19 cellular contexts compared by ENCODE assay signal in genomic region chr16:85358704-85359146, GRCh38.
DNase-seq lines count a peak whose midpoint lies in the region; ATAC-seq and TF ChIP-seq lines count a peak whose summit lies in the region.
"Had no signal": no experiment of that assay in that cellular context is flagged by ENCODE, and none has a peak within 500 bp of the region (broad histone marks: within the 10 kb centered on the region; RNA-seq: fewer than 3 reads in every experiment).

No MANE protein-coding gene starts in this region.

- H3K79me1 ChIP-seq in neuronal stem cell (ENCODE audit: low read depth, low read length), result no peaks in the 10 kb centered on the region

- H3K4me3 ChIP-seq in CD8-positive, alpha-beta memory T cell (ENCODE audit: low read length), result no peak overlapping the region
- no peak overlapping the region for H3K4me3 ChIP-seq in hepatocyte
- no peak overlapping the region for H3K4me3 ChIP-seq in neuronal stem cell (ENCODE audit: low read length in 2 of 2)
- H3K4me3 ChIP-seq in coronary artery, result no peak overlapping the region
- H3K4me3 ChIP-seq: GM12878, GM23338 had no signal

- WGBS in hepatocyte (ENCODE audit: low lambda C conversion rate, missing lambda C conversion rate), result 78% methylated on average over 10 of the region's 10 CpGs
- no CpG with 5 or more reads among the region's 10 CpGs for WGBS in neuronal stem cell (ENCODE audit: extremely low coverage in 2 of 2, insufficient read length in 2 of 2, insufficient replicate concordance in 1 of 2), 2 donors

- H3K27me3 Mint-ChIP-seq in CD8-positive, alpha-beta memory T cell, result peaks cover 7 to 13% of the 10 kb centered on the region in 2 donors
- no peaks in the 10 kb centered on the region for H3K27me3 Mint-ChIP-seq in WTC11 (ENCODE audit: low read depth)

- H3K36me3 Mint-ChIP-seq in CD8-positive, alpha-beta memory T cell, result no peaks in the 10 kb centered on the region
- peaks cover 7% of the 10 kb centered on the region for H3K36me3 Mint-ChIP-seq in WTC11
- H3K36me3 Mint-ChIP-seq: CD4-positive, alpha-beta memory T cell had no signal

- H4K20me1 ChIP-seq in hepatocyte (ENCODE audit: insufficient read depth, poor library complexity, severe bottlenecking), result no peaks in the 10 kb centered on the region

- no peaks in the 10 kb centered on the region for H3K9me3 ChIP-seq in CD8-positive, alpha-beta memory T cell (ENCODE audit: low read length)
- H3K9me3 ChIP-seq in hepatocyte (ENCODE audit: low read depth), result no peaks in the 10 kb centered on the region
- H3K9me3 ChIP-seq in neuronal stem cell (replicated peaks in 1 of 2; ENCODE audit: control insufficient read depth in 2 of 2, insufficient read depth in 1 of 2, low read depth in 1 of 2, low read length in 2 of 2), result peaks cover 2 to 3% of the 10 kb centered on the region in 2 donors
- H3K9me3 ChIP-seq: BE2C had no signal

- H3K27ac ChIP-seq in CD8-positive, alpha-beta memory T cell (ENCODE audit: low read depth, low read length), result peak overlapping the region; percentile 51
- H3K27ac ChIP-seq in hepatocyte (peak overlapping the region; percentile 40), neuronal stem cell (replicated peaks; ENCODE audit: low read length) (no peak overlapping the region), coronary artery (peak overlapping the region in 1 of 2 donors; percentile 61)

- no peak overlapping the region for H3K4ac ChIP-seq in neuronal stem cell (ENCODE audit: low read length)

- no peak for DNase-seq in CD8-positive, alpha-beta memory T cell
- DNase-seq in WTC11 (ENCODE audit: low spot score) (no peak), hepatocyte (ENCODE audit: low spot score) (no peak), neuronal stem cell (ENCODE audit: low spot score) (no peak), coronary artery (ENCODE audit: low spot score) (no peak), NCI-H2029 (lab: John Stamatoyannopoulos, UW) (no peak), HUDEP-2 (lab: John Stamatoyannopoulos, UW; ENCODE audit: unreplicated experiment in 76 of 76) (no peak)
- DNase-seq in stimulated activated CD4-positive, alpha-beta T cell treated with anti-CD3 and anti-CD28 coated beads, Interleukin-4, amount 100 ng/mL, for 24 hours, result no peak
- DNase-seq: BE2C; CD4-positive, alpha-beta memory T cell; EL; KG1; NCI-H1694 treated with DMSO at 0.1 percent for 48 hours; NCI-H2107; NCI-H510A; NCI-H774 had no signal

- no peak for TF ChIP-seq CTCF in WTC11 (IDR thresholded peaks at IDR 0.05)
- no peak for TF ChIP-seq CTCF in hepatocyte (IDR thresholded peaks at IDR 0.05; ENCODE audit: poor library complexity)
- TF ChIP-seq CTCF in coronary artery (IDR thresholded peaks at IDR 0.05), result no peak

- H4K91ac ChIP-seq in neuronal stem cell (ENCODE audit: low read depth, low read length, poor library complexity), result no peak overlapping the region

- peaks cover 19% of the 10 kb centered on the region for H3K79me2 ChIP-seq in hepatocyte

- H3K4me2 ChIP-seq in hepatocyte, result no peak overlapping the region
- H3K4me2 ChIP-seq in neuronal stem cell (ENCODE audit: insufficient read depth, low read length, poor library complexity, severe bottlenecking), result no peak overlapping the region
- H3K4me2 ChIP-seq: GM23338 had no signal

- no peaks in the 10 kb centered on the region for H3K4me1 ChIP-seq in CD8-positive, alpha-beta memory T cell (ENCODE audit: insufficient read depth, low read length)
- peaks cover 60% of the 10 kb centered on the region for H3K4me1 ChIP-seq in hepatocyte (ENCODE audit: insufficient read depth)
- H3K4me1 ChIP-seq in neuronal stem cell (ENCODE audit: control insufficient read depth in 2 of 2, insufficient read depth in 1 of 2, low read depth in 1 of 2, low read length in 2 of 2), result peaks cover 4 to 20% of the 10 kb centered on the region in 2 donors

- H4K8ac ChIP-seq in neuronal stem cell (ENCODE audit: low read depth, low read length), result no peak overlapping the region

- H3K23ac ChIP-seq in neuronal stem cell (ENCODE audit: low read depth, low read length, poor library complexity), result peak overlapping the region; percentile 40

- H2BK5ac ChIP-seq in neuronal stem cell (ENCODE audit: low read length), result peak overlapping the region; percentile 22

- H3K18ac ChIP-seq in neuronal stem cell (ENCODE audit: low read length), result peak overlapping the region; percentile 22

- peak overlapping the region; percentile 64 for H2AK5ac ChIP-seq in neuronal stem cell (ENCODE audit: low read depth, low read length)

- peak overlapping the region; percentile 19 for H2BK15ac ChIP-seq in neuronal stem cell (ENCODE audit: low read length)

- no peak overlapping the region for H3K4me3 Mint-ChIP-seq in CD8-positive, alpha-beta memory T cell
- H3K4me3 Mint-ChIP-seq in WTC11, result no peak overlapping the region
- H3K4me3 Mint-ChIP-seq: CD4-positive, alpha-beta memory T cell; GM23338 had no signal

- CTCF ChIA-PET in CD8-positive, alpha-beta memory T cell (lab: Charles Lee), result no interaction called here
- CTCF ChIA-PET in WTC11 (lab: Charles Lee), result interaction anchor here (1.0 to 1.4 kb wide), 5 partner anchors 9 to 192 kb away, joined by 3 to 4 read pairs (median 3); no protein-coding TSS in a partner anchor

- H3K36me3 ChIP-seq in CD8-positive, alpha-beta memory T cell (ENCODE audit: insufficient read depth, low read length), result no peaks in the 10 kb centered on the region
- H3K36me3 ChIP-seq in hepatocyte (replicated peaks; ENCODE audit: insufficient read depth, low read depth) (no peaks in the 10 kb centered on the region), neuronal stem cell (replicated peaks in 1 of 2; ENCODE audit: control insufficient read depth in 2 of 2, insufficient read depth in 2 of 2, low read length in 2 of 2) (no peaks in the 10 kb centered on the region)
- H3K36me3 ChIP-seq: BE2C had no signal

- H2AFZ ChIP-seq in hepatocyte, result no peak overlapping the region
- H2AFZ ChIP-seq in neuronal stem cell (ENCODE audit: low read length), result no peak overlapping the region
- H2AFZ ChIP-seq: GM23338 had no signal

- H3K27ac Mint-ChIP-seq in CD8-positive, alpha-beta memory T cell, result no peak overlapping the region
- peak overlapping the region; percentile 60; the same call in 1 of the 2 replicates for H3K27ac Mint-ChIP-seq in WTC11
- H3K27ac Mint-ChIP-seq: GM23338 had no signal

- H3K9me3 Mint-ChIP-seq in CD8-positive, alpha-beta memory T cell, result no peaks in the 10 kb centered on the region
- H3K9me3 Mint-ChIP-seq in WTC11, result peaks cover 6% of the 10 kb centered on the region
- H3K9me3 Mint-ChIP-seq: CD4-positive, alpha-beta memory T cell had no signal

- peak overlapping the region; percentile 73 for H2BK12ac ChIP-seq in neuronal stem cell (ENCODE audit: low read length)

- no peak overlapping the region for H2BK120ac ChIP-seq in neuronal stem cell (ENCODE audit: low read depth, low read length)

- no peaks in the 10 kb centered on the region for H3K27me3 ChIP-seq in CD8-positive, alpha-beta memory T cell (ENCODE audit: insufficient read depth, low read length, poor library complexity, severe bottlenecking)
- H3K27me3 ChIP-seq in hepatocyte (no peaks in the 10 kb centered on the region), neuronal stem cell (ENCODE audit: control insufficient read depth in 3 of 3, insufficient read depth in 3 of 3, low read depth in 1 of 3, low read length in 3 of 3) (no peaks in the 10 kb centered on the region)
- H3K27me3 ChIP-seq: BE2C had no signal

- peak overlapping the region; percentile 39 for H3K14ac ChIP-seq in neuronal stem cell (ENCODE audit: low read length)

- H3K9me2 ChIP-seq in hepatocyte (replicated peaks; ENCODE audit: insufficient read depth), result no peaks in the 10 kb centered on the region

- H3K9ac ChIP-seq in neuronal stem cell (ENCODE audit: low read depth, low read length, poor library complexity), result peak overlapping the region; percentile 70

- H3K4me1 Mint-ChIP-seq in CD8-positive, alpha-beta memory T cell, result no peaks in the 10 kb centered on the region
- peaks cover 11% of the 10 kb centered on the region for H3K4me1 Mint-ChIP-seq in WTC11

- POLR2A ChIA-PET in CD8-positive, alpha-beta memory T cell (lab: Charles Lee), result no interaction called here
- POLR2A ChIA-PET in WTC11 (lab: Charles Lee), result no interaction called here

- ATAC-seq in WTC11, result no peak
- ATAC-seq: GM23338, HCT116 had no signal

TF ChIP-seq in WTC11, 78 proteins besides CTCF, POLR2A, EP300 and RAD21:
- TF ChIP-seq FOXK1 (CRISPR knock-in tag; IDR thresholded peaks at IDR 0.05) (no peak), OVOL2 (CRISPR knock-in tag; IDR thresholded peaks at IDR 0.05; ENCODE audit: borderline replicate concordance) (no peak), ZNF263 (CRISPR knock-in tag; IDR thresholded peaks at IDR 0.05; ENCODE audit: low read depth) (no peak)
- TF ChIP-seq, protein P1, sequence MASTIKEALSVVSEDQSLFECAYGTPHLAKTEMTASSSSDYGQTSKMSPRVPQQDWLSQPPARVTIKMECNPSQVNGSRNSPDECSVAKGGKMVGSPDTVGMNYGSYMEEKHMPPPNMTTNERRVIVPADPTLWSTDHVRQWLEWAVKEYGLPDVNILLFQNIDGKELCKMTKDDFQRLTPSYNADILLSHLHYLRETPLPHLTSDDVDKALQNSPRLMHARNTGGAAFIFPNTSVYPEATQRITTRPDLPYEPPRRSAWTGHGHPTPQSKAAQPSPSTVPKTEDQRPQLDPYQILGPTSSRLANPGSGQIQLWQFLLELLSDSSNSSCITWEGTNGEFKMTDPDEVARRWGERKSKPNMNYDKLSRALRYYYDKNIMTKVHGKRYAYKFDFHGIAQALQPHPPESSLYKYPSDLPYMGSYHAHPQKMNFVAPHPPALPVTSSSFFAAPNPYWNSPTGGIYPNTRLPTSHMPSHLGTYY (CRISPR knock-in tag; IDR thresholded peaks at IDR 0.05), result no peak
